Comparison of ENCODE assay signal across 38 cellular contexts in the genomic region with DNA sequence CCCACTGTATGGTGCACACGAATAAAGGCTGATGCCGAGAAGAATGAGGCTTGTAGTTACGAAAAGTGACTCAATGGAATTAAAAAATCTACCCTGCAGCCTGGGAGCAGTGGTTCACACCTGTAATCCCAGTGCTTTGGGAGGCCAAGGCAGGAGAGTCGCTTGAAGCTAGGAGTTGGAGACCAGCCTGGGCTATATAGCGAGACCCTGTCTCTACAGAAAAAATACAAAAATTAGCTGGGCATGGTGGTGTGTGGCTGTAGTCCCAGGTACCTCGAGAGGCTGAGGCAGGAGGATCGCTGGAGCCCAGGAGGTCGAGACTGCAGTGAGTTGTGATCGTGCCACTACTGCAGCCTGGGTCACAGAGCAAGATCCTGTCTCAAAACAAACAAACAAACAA. TPM values are rescaled to one million over a fixed set of nuclear protein-coding genes. Genes with fewer than 3 reads are reported as not detected.
"Had no signal": no experiment of that assay in that cellular context is flagged by ENCODE, and none has a peak within 500 bp of the region (broad histone marks: within the 10 kb centered on the region; RNA-seq: fewer than 3 reads in every experiment).

No MANE protein-coding gene starts in this region.

- H3K4me3 ChIP-seq: MG63 had no signal

- DNase-seq: Karpas-422, Kasumi-1, KG1, MG63, MM.1S, MV-4-11, NCI-H1048, NCI-H1092, NCI-H1092 treated with DMSO at 0.1 percent for 48 hours, NCI-H1105, NCI-H1105 treated with DMSO at 0.1 percent for 48 hours, NCI-H1417, NCI-H1417 treated with DMSO at 0.1 percent for 48 hours, NCI-H1436, NCI-H1436 treated with DMSO at 0.1 percent for 48 hours, NCI-H146, NCI-H1694, NCI-H1694 treated with DMSO at 0.1 percent for 48 hours, NCI-H187, NCI-H187 treated with DMSO at 0.1 percent for 48 hours, NCI-H1930, NCI-H2029, NCI-H2029 treated with DMSO at 0.1 percent for 48 hours, NCI-H2081, NCI-H2081 treated with DMSO at 0.1 percent for 48 hours, NCI-H2107, NCI-H2171, NCI-H2171 treated with DMSO at 0.1 percent for 48 hours, NCI-H2227 treated with DMSO at 0.1 percent for 48 hours, NCI-H226, NCI-H345, NCI-H446, NCI-H446 treated with DMSO at 0.1 percent for 48 hours, NCI-H510A had no signal

RNA-seq across cellular contexts. Expression of gene OPN1LW, which starts 11.7 kb away (rescaled TPM):
- total RNA-seq: LHCN-M2, M059J, MCF 10A, NCI-H460 had no signal

RNA-seq across cellular contexts. Expression of gene OPN1MW, which starts 50.0 kb away (rescaled TPM):
- total RNA-seq: LHCN-M2, M059J, MCF 10A, NCI-H460 had no signal
